9 cellular contexts compared by ENCODE assay signal in genomic region chr5:141508440-141508807, GRCh38. TPM values are rescaled to one million over a fixed set of nuclear protein-coding genes. Genes with fewer than 3 reads are reported as not detected.
A peak's percentile ranks its signal among the peaks of the same experiment; 100 is the strongest.
DNase-seq lines count a peak whose midpoint lies in the region; ATAC-seq, FAIRE-seq and TF ChIP-seq lines count a peak whose summit lies in the region.
"Had no signal": no experiment of that assay in that cellular context is flagged by ENCODE, and none has a peak within 500 bp of the region (broad histone marks: within the 10 kb centered on the region; RNA-seq: fewer than 3 reads in every experiment).

No MANE protein-coding gene starts in this region.

- no peaks in the 10 kb centered on the region for H3K9me3 Mint-ChIP-seq in osteocyte (ENCODE audit: unreplicated experiment)
- H3K9me3 Mint-ChIP-seq in activated CD4-positive, alpha-beta T cell treated with anti-CD3 and anti-CD28 coated beads for 36 hours (ENCODE audit: low read depth), result no peaks in the 10 kb centered on the region
- H3K9me3 Mint-ChIP-seq in activated naive CD8-positive, alpha-beta T cell treated with anti-CD3 and anti-CD28 coated beads, Interleukin-2, amount 50 U/mL, for 24 hours, result no peaks in the 10 kb centered on the region

- H3K36me3 Mint-ChIP-seq in osteocyte (ENCODE audit: unreplicated experiment), result peaks cover 9% of the 10 kb centered on the region
- peaks cover 4% of the 10 kb centered on the region for H3K36me3 Mint-ChIP-seq in activated CD4-positive, alpha-beta T cell treated with anti-CD3 and anti-CD28 coated beads for 36 hours (ENCODE audit: low read depth)
- peaks cover 3% of the 10 kb centered on the region for H3K36me3 Mint-ChIP-seq in activated naive CD8-positive, alpha-beta T cell treated with anti-CD3 and anti-CD28 coated beads, Interleukin-2, amount 50 U/mL, for 24 hours (ENCODE audit: low read depth)

- TF ChIP-seq POLR2A in esophagus squamous epithelium (IDR thresholded peaks at IDR 0.05), result no peak

- H3K27me3 Mint-ChIP-seq in osteocyte (ENCODE audit: unreplicated experiment), result no peaks in the 10 kb centered on the region
- H3K27me3 Mint-ChIP-seq in activated CD4-positive, alpha-beta T cell treated with anti-CD3 and anti-CD28 coated beads for 36 hours, result no peaks in the 10 kb centered on the region
- H3K27me3 Mint-ChIP-seq in activated naive CD8-positive, alpha-beta T cell treated with anti-CD3 and anti-CD28 coated beads, Interleukin-2, amount 50 U/mL, for 24 hours, result peaks cover 3% of the 10 kb centered on the region

- H3K4me1 ChIP-seq in BLaER1, result peaks cover 95% of the 10 kb centered on the region
- peaks cover 18% of the 10 kb centered on the region for H3K4me1 ChIP-seq in PC-9 (replicated peaks; ENCODE audit: insufficient read depth)
- H3K4me1 ChIP-seq in esophagus squamous epithelium, result peaks cover 8 to 58% (median 27%) of the 10 kb centered on the region in 3 donors
- no peaks in the 10 kb centered on the region for H3K4me1 ChIP-seq in pancreas

- 0 out of 2 replicates have a peak overlapping the region, but pooled peaks have one; percentile 65 for H2AFZ ChIP-seq in PC-9

- intact Hi-C loops in PC-9 (cut with micrococcal nuclease; ENCODE audit: unreplicated experiment), result no loop called here
- intact Hi-C loops in esophagus squamous epithelium (cut with DNase I), result no loop called here
- intact Hi-C loops in pancreas (cut with DNase I), result no loop called here
- intact Hi-C loops in activated CD4-positive, alpha-beta T cell treated with anti-CD3 and anti-CD28 coated beads for 36 hours (cut with DNase I, micrococcal nuclease), result no loop called here

- POLR2A ChIA-PET in PC-9 (lab: Charles Lee; ENCODE audit: unreplicated experiment), result no interaction called here
- POLR2A ChIA-PET in activated CD4-positive, alpha-beta T cell treated with anti-CD3 and anti-CD28 coated beads for 36 hours (lab: Charles Lee), result no interaction called here

- H3K4me3 ChIP-seq in BLaER1 (peak overlapping the region; percentile 61), PC-9 (peak overlapping the region; percentile 44; the same call in 1 of the 2 replicates), esophagus squamous epithelium (peak overlapping the region in 3 of 4 donors; percentile 31 to 55 (median 35)), pancreas (no peak overlapping the region)

- peak overlapping the region; percentile 67 for H3K4me3 Mint-ChIP-seq in osteocyte (ENCODE audit: unreplicated experiment)
- no peak overlapping the region for H3K4me3 Mint-ChIP-seq in activated CD4-positive, alpha-beta T cell treated with anti-CD3 and anti-CD28 coated beads for 36 hours
- no peak overlapping the region for H3K4me3 Mint-ChIP-seq in activated naive CD8-positive, alpha-beta T cell treated with anti-CD3 and anti-CD28 coated beads, Interleukin-2, amount 50 U/mL, for 24 hours

- TF ChIP-seq CTCF in PC-9 (conservative IDR thresholded peaks at IDR 0.05), result no peak
- TF ChIP-seq CTCF in esophagus squamous epithelium (IDR thresholded peaks at IDR 0.05), result no peak
- no peak for TF ChIP-seq CTCF in osteocyte (IDR thresholded peaks at IDR 0.05)
- no peak for TF ChIP-seq CTCF in pancreas (IDR thresholded peaks at IDR 0.05)

- peak overlapping the region; percentile 99 for H3K27ac ChIP-seq in BLaER1
- H3K27ac ChIP-seq in PC-9, result peak overlapping the region; percentile 72
- H3K27ac ChIP-seq in esophagus squamous epithelium, result peak overlapping the region; percentile 73 to 92 (median 88)
- H3K27ac ChIP-seq in pancreas, result peak overlapping the region in 1 of 4 donors; percentile 51

- H3K36me3 ChIP-seq in BLaER1 (peaks cover 15% of the 10 kb centered on the region; the same call in 1 of the 2 replicates), PC-9 (ENCODE audit: low read depth) (no peaks in the 10 kb centered on the region), esophagus squamous epithelium (peaks cover 0 to 80% (median 0%) of the 10 kb centered on the region in 3 donors), pancreas (no peaks in the 10 kb centered on the region)

- CTCF ChIA-PET in PC-9 (lab: Charles Lee), result no interaction called here
- CTCF ChIA-PET in activated CD4-positive, alpha-beta T cell treated with anti-CD3 and anti-CD28 coated beads for 36 hours (lab: Charles Lee), result interaction anchor here (0.7 to 2.3 kb wide), 4 partner anchors 9 to 56 kb away, joined by 3 to 6 read pairs (median 5); no protein-coding TSS in a partner anchor

- peaks cover 16% of the 10 kb centered on the region; the same call in 1 of the 2 replicates for H3F3A ChIP-seq in PC-9 (ENCODE audit: insufficient read depth, low read depth)

- no peaks in the 10 kb centered on the region for H3K79me2 ChIP-seq in PC-9 (ENCODE audit: low read depth)

- no TSS peak for BruUV-seq in PC-9 (replicated peaks; lab: Mats Ljungman, UMichigan)

- H3K9me3 ChIP-seq in BLaER1 (no peaks in the 10 kb centered on the region), PC-9 (ENCODE audit: insufficient read depth, low read depth) (no peaks in the 10 kb centered on the region), esophagus squamous epithelium (no peaks in the 10 kb centered on the region), pancreas (no peaks in the 10 kb centered on the region)

- no peak for FAIRE-seq in pancreas (lab: Jason Lieb, UNC)

- H3K27ac Mint-ChIP-seq in osteocyte (ENCODE audit: unreplicated experiment), result peak overlapping the region; percentile 99
- no peak overlapping the region for H3K27ac Mint-ChIP-seq in activated CD4-positive, alpha-beta T cell treated with anti-CD3 and anti-CD28 coated beads for 36 hours
- H3K27ac Mint-ChIP-seq in activated naive CD8-positive, alpha-beta T cell treated with anti-CD3 and anti-CD28 coated beads, Interleukin-2, amount 50 U/mL, for 24 hours, result no peak overlapping the region

- DNase-seq in PC-9, result no peak
- DNase-seq in esophagus squamous epithelium (lab: John Stamatoyannopoulos, UW), result no peak
- DNase-seq in osteocyte (ENCODE audit: extremely low spot score, unreplicated experiment), result no peak
- DNase-seq in pancreas, result no peak
- no peak for DNase-seq in DMS153 (lab: John Stamatoyannopoulos, UW)
- DNase-seq in activated CD4-positive, alpha-beta T cell treated with anti-CD3 and anti-CD28 coated beads for 36 hours, result no peak
- DNase-seq in activated naive CD8-positive, alpha-beta T cell treated with anti-CD3 and anti-CD28 coated beads, Interleukin-2, amount 50 U/mL, for 24 hours, result no peak
- DNase-seq: Calu3 had no signal

- H3K27me3 ChIP-seq in BLaER1 (no peaks in the 10 kb centered on the region), PC-9 (ENCODE audit: insufficient read depth, low read depth) (no peaks in the 10 kb centered on the region), esophagus squamous epithelium (no peaks in the 10 kb centered on the region), pancreas (no peaks in the 10 kb centered on the region)

- H3K9me2 ChIP-seq in PC-9 (ENCODE audit: insufficient read depth), result no peaks in the 10 kb centered on the region

- H3K9ac ChIP-seq in BLaER1, result peak overlapping the region; percentile 91

- 53 to 65% methylated on average over 9 of the region's 9 CpGs for WGBS in esophagus squamous epithelium, 2 donors
- 69 to 71% methylated on average over 9 of the region's 9 CpGs for whole genome bisulfite sequencing in pancreas, 2 donors

- H3K4me2 ChIP-seq in BLaER1, result peak overlapping the region; percentile 98
- H3K4me2 ChIP-seq in PC-9, result peak overlapping the region; percentile 79

- H3K4me1 Mint-ChIP-seq in osteocyte (ENCODE audit: unreplicated experiment), result peaks cover 67% of the 10 kb centered on the region
- H3K4me1 Mint-ChIP-seq in activated CD4-positive, alpha-beta T cell treated with anti-CD3 and anti-CD28 coated beads for 36 hours, result peaks cover 18% of the 10 kb centered on the region
- peaks cover 25% of the 10 kb centered on the region for H3K4me1 Mint-ChIP-seq in activated naive CD8-positive, alpha-beta T cell treated with anti-CD3 and anti-CD28 coated beads, Interleukin-2, amount 50 U/mL, for 24 hours

- H4K20me1 ChIP-seq in BLaER1 (no peaks in the 10 kb centered on the region), PC-9 (ENCODE audit: insufficient read depth) (no peaks in the 10 kb centered on the region)

- ATAC-seq in pancreas, result no peak
- ATAC-seq in activated CD4-positive, alpha-beta T cell treated with anti-CD3 and anti-CD28 coated beads for 36 hours, result no peak
- ATAC-seq in activated naive CD8-positive, alpha-beta T cell treated with anti-CD3 and anti-CD28 coated beads, Interleukin-2, amount 50 U/mL, for 24 hours, result no peak

RNA-seq across cellular contexts. Expression of gene PCDHGC5, which starts 19.5 kb away (rescaled TPM):
- total RNA-seq in PC-9 (2021) (not detected in 2 replicates), esophagus squamous epithelium (1 to 10 TPM in 3 of 4 donors, under 1 TPM in 1; 0.26 to 1.7 (median 1.5) TPM), osteocyte (1.4 and 1.9 TPM in 2 replicates), pancreas (under 1 TPM; 0.17 to 0.98 (median 0.76) TPM)
- under 1 TPM; 0.09 to 0.61 TPM for polyA plus RNA-seq in pancreas
- total RNA-seq in activated CD4-positive, alpha-beta T cell treated with anti-CD3 and anti-CD28 coated beads for 36 hours, result not detected

RNA-seq across cellular contexts. Expression of gene PCDHGC4, which starts 23.6 kb away (rescaled TPM):
- not detected in 2 replicates for total RNA-seq in PC-9 (2021)
- total RNA-seq in esophagus squamous epithelium, result 1 to 10 TPM in 3 of 4 donors, under 1 TPM in 1; 0.21 to 3.3 (median 2.1) TPM
- 2.8 and 3.7 TPM in 2 replicates for total RNA-seq in osteocyte
- total RNA-seq in pancreas, result 1 to 10 TPM in 3 of 6 donors, under 1 TPM in 3; 0.41 to 1.4 (median 0.91) TPM
- polyA plus RNA-seq in pancreas, result under 1 TPM; 0.35 to 0.65 TPM
- total RNA-seq in activated CD4-positive, alpha-beta T cell treated with anti-CD3 and anti-CD28 coated beads for 36 hours, result not detected

RNA-seq across cellular contexts. Expression of gene PCDHGC3, which starts 32.7 kb away (rescaled TPM):
- total RNA-seq in PC-9 (2021), result 0.50 and 0.53 TPM in 2 replicates
- total RNA-seq in esophagus squamous epithelium, result 10 to 100 TPM; 36.6 to 52.5 (median 38.6) TPM
- 92.4 and 99.9 TPM in 2 replicates for total RNA-seq in osteocyte
- 10 to 100 TPM in 5 of 6 donors, 1 to 10 TPM in 1; 9.1 to 25.3 (median 16.7) TPM for total RNA-seq in pancreas
- polyA plus RNA-seq in pancreas, result 10 to 100 TPM; 20.0 to 23.1 TPM
- under 1 TPM; 0.16 to 0.34 TPM for total RNA-seq in activated CD4-positive, alpha-beta T cell treated with anti-CD3 and anti-CD28 coated beads for 36 hours

Comparison
In these comparisons a context has a peak if more than half of its experiments do, and no peak if none do; other contexts are left out.
1. H3K4me3 ChIP-seq: peak in BLaER1 (single experiment), PC-9 (single experiment) and esophagus squamous epithelium (3 of 4); none in pancreas (0 of 4).